In the genomic region with DNA sequence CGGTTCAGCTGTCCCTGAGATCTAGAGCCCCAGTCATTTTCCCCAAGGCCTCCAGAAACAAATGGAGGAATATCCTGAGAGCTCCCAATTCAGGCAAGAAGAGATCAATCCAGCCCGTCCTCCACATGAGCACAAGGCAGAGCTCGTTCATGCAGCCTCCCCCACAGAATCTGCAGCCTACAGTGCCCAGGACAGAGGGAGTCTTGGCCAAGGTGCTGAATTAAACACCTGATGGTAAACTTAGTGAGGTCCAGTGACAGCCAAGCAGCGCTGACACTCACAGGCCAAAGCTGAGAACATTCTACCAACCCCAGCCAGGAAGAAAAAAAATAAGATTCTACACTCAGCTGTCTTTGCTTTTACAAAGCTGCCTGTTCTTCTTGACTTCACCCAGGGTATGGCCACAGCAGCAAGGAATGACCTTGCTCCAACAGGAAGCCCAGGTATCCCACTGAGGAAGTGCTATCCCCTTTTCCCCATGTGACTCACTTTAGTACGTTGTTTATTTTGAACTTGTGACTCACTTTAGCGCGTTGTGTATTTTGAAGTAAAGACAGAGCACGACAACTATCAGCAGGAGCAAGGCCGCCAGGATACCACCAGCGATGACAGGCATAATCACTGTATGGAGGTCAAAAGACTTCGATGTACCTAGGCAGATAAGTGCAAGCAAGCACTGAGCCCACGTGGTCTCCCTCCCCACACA, we compare ENCODE assay signal across 1 cellular context.
A peak's percentile ranks its signal among the peaks of the same experiment; 100 is the strongest.
TF ChIP-seq lines count a peak whose summit lies in the region.

No MANE protein-coding gene starts in this region.

TF ChIP-seq in H1, 55 proteins besides CTCF, POLR2A, EP300 and RAD21:
- TF ChIP-seq PHF8 (conservative IDR thresholded peaks at IDR 0.05; ENCODE audit: low read depth, low read length): no peak
- no peak for TF ChIP-seq ASH2L (IDR thresholded peaks at IDR 0.05; ENCODE audit: low read length)
- TF ChIP-seq, protein P1, sequence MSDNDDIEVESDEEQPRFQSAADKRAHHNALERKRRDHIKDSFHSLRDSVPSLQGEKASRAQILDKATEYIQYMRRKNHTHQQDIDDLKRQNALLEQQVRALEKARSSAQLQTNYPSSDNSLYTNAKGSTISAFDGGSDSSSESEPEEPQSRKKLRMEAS (IDR thresholded peaks at IDR 0.05): 0 out of 2 replicates have a peak, but pooled peaks have one; percentile 31
